8 cellular contexts compared by ENCODE assay signal in the genomic region with DNA sequence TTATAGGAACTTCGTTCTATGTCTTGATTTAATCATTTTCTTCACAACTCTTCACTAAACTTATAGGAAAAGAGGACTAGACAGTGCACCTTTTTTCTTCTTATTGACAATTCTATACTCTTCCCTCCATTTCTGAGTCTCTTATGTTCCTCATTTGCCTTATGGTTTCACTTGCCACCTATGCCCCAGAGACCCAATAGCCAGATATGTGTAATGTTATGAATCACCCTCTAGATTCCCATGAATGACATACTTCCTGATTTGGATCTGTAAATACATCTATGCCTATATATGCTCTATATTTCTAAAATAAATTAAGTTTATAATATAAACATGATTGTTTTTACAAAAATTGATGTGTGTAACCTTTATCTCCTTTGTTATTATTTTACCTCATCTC.
DNase-seq lines count a peak whose midpoint lies in the region; ATAC-seq and TF ChIP-seq lines count a peak whose summit lies in the region.

No MANE protein-coding gene starts in this region.

- H4K20me1 ChIP-seq in OCI-LY3 (ENCODE audit: insufficient read depth, low read length) = no peaks in the 10 kb centered on the region

- H3K27me3 ChIP-seq in OCI-LY3 (ENCODE audit: low read depth, low read length) (no peaks in the 10 kb centered on the region), neuron (ENCODE audit: insufficient read depth, low read length) (no peaks in the 10 kb centered on the region)

- peaks cover 17% of the 10 kb centered on the region for H3K4me1 ChIP-seq in OCI-LY3 (ENCODE audit: low read length)
- H3K4me1 ChIP-seq in neuron (ENCODE audit: insufficient read depth, low read length) = no peaks in the 10 kb centered on the region

- H3K36me3 ChIP-seq in OCI-LY3 (replicated peaks; ENCODE audit: low read depth, low read length) (no peaks in the 10 kb centered on the region), neuron (ENCODE audit: insufficient read depth, low read length) (no peaks in the 10 kb centered on the region)

- peak overlapping the region; percentile 50 for H3K4me2 ChIP-seq in OCI-LY3 (ENCODE audit: low read length)

- H3K9me3 ChIP-seq in OCI-LY3 (ENCODE audit: insufficient read depth, low read length) (no peaks in the 10 kb centered on the region), neuron (ENCODE audit: low read length) (no peaks in the 10 kb centered on the region)

- H3K27ac ChIP-seq in OCI-LY3 (ENCODE audit: low read length) = no peak overlapping the region

- ATAC-seq in GM19023 (IDR thresholded peaks at IDR 0.05; ENCODE audit: unreplicated experiment) = peak; percentile 63
- peak; percentile 73 for ATAC-seq in HG02884 (IDR thresholded peaks at IDR 0.05; ENCODE audit: unreplicated experiment)

- no peaks in the 10 kb centered on the region for H3K79me2 ChIP-seq in OCI-LY3 (ENCODE audit: low read length)

- no peak overlapping the region; the same call in 1 of the 2 replicates for H2AFZ ChIP-seq in OCI-LY3 (ENCODE audit: low read depth, low read length)
- H2AFZ ChIP-seq in neuron (ENCODE audit: low read depth, low read length) = peak overlapping the region; percentile 67

- H3K9ac ChIP-seq in OCI-LY3 (ENCODE audit: low read length) = no peak overlapping the region

- H3K4me3 ChIP-seq in OCI-LY3 (ENCODE audit: low read length) (peak overlapping the region; percentile 17; the same call in 1 of the 2 replicates), neuron (ENCODE audit: low read length) (no peak overlapping the region)

- DNase-seq in NCI-H345 (lab: John Stamatoyannopoulos, UW) (no peak), NCI-H510A treated with DMSO at 0.1 percent for 48 hours (lab: John Stamatoyannopoulos, UW) (no peak), NCI-H446 treated with DMSO at 0.1 percent for 48 hours (lab: John Stamatoyannopoulos, UW) (no peak)
- no peak for DNase-seq in activated T-cell treated with anti-CD3 and anti-CD28 coated beads, Interleukin-2, amount 50 U/mL, for 48 hours

- TF ChIP-seq CTCF in OCI-LY3 (IDR thresholded peaks at IDR 0.05; ENCODE audit: low read depth, low read length) = no peak
